Comparison of ENCODE assay signal across 30 cellular contexts in genomic region chr3:46460051-46460450, GRCh38. TPM values are rescaled to one million over a fixed set of nuclear protein-coding genes. Genes with fewer than 3 reads are reported as not detected.
"Had no signal": no experiment of that assay in that cellular context is flagged by ENCODE, and none has a peak within 500 bp of the region (broad histone marks: within the 10 kb centered on the region; RNA-seq: fewer than 3 reads in every experiment).

No MANE protein-coding gene starts in this region.

- DNase-seq: activated CD4-positive, alpha-beta T cell treated with anti-CD3 and anti-CD28 coated beads for 48 hours; activated CD4-positive, alpha-beta T cell treated with anti-CD3 and anti-CD28 coated beads, Interleukin-2, amount 50 U/mL, for 48 hours; activated CD8-positive, alpha-beta memory T cell treated with anti-CD3 and anti-CD28 coated beads for 24 hours; activated naive CD4-positive, alpha-beta T cell; activated T-cell treated with anti-CD3 and anti-CD28 coated beads, Interleukin-2, amount 50 U/mL, for 4 hours; foreskin melanocyte; heart right ventricle; left ventricle myocardium inferior; naive B cell; nephron progenitor cell; pancreas; psoas muscle; stimulated activated CD4-positive, alpha-beta T cell treated with anti-CD3 and anti-CD28 coated beads, Interleukin-2, amount 100 ng/mL, for 48 hours; stimulated activated naive CD4-positive, alpha-beta T cell treated with Interleukin-2 at 50 U/mL for 16 hours; transverse colon had no signal

- H3K27me3 ChIP-seq: pancreas had no signal

- H3K4me1 ChIP-seq: ascending aorta, psoas muscle had no signal

- H3K4me3 ChIP-seq: ascending aorta, coronary artery, esophagus muscularis mucosa, heart right ventricle, left ventricle myocardium inferior, lung, pancreas, psoas muscle, right atrium auricular region, spleen, transverse colon had no signal

- H3K9me3 ChIP-seq: ascending aorta, esophagus muscularis mucosa, heart right ventricle, left ventricle myocardium inferior, pancreas, psoas muscle, right atrium auricular region, spleen, transverse colon had no signal

- FAIRE-seq: pancreas, urothelium cell line had no signal

- H3K27ac ChIP-seq: ascending aorta, coronary artery, esophagus muscularis mucosa, heart right ventricle, left ventricle myocardium inferior, pancreas, psoas muscle, right atrium auricular region, spleen, transverse colon had no signal

- H3K36me3 ChIP-seq: ascending aorta, pancreas, right atrium auricular region, transverse colon had no signal

RNA-seq across cellular contexts. Expression of gene LTF, which starts 4.7 kb away (rescaled TPM):
- total RNA-seq: activated T-cell treated with anti-CD3 and anti-CD28 coated beads, Interleukin-2, amount 50 U/mL, for 4 hours; activated T-helper 17 cell treated with anti-CD3 and anti-CD28 coated beads, Interleukin-2, amount 50 U/mL, for 72 hours; glomerular endothelial cell; mesothelial cell of epicardium; T-helper 1 cell treated with Interleukin-12 subunit alpha and Interleukin-12 subunit beta and Interleukin-4 antibody, amounts not matched to agents 30 ng/mL and 1 ng/mL, for 36 hours had no signal

RNA-seq across cellular contexts. Expression of gene RTP3, which starts 37.7 kb away (rescaled TPM):
- total RNA-seq: activated T-cell treated with anti-CD3 and anti-CD28 coated beads, Interleukin-2, amount 50 U/mL, for 4 hours; activated T-helper 17 cell treated with anti-CD3 and anti-CD28 coated beads, Interleukin-2, amount 50 U/mL, for 72 hours; ascending aorta; cardiac septum; cerebellum; esophagus muscularis mucosa; glomerular endothelial cell; heart right ventricle; left ventricle myocardium inferior; lung; mesothelial cell of epicardium; pancreas; psoas muscle; right atrium auricular region; spleen; T-helper 1 cell treated with Interleukin-12 subunit alpha and Interleukin-12 subunit beta and Interleukin-4 antibody, amounts not matched to agents 30 ng/mL and 1 ng/mL, for 36 hours; temporal lobe; transverse colon had no signal
- polyA plus RNA-seq: adipose tissue, heart right ventricle, lung, pancreas, spleen had no signal

RNA-seq across cellular contexts. Expression of gene CCRL2, which starts 53.0 kb away (rescaled TPM):
- total RNA-seq: ascending aorta, mesothelial cell of epicardium had no signal
